ENCODE assay signal across 2 cellular contexts in the genomic region with DNA sequence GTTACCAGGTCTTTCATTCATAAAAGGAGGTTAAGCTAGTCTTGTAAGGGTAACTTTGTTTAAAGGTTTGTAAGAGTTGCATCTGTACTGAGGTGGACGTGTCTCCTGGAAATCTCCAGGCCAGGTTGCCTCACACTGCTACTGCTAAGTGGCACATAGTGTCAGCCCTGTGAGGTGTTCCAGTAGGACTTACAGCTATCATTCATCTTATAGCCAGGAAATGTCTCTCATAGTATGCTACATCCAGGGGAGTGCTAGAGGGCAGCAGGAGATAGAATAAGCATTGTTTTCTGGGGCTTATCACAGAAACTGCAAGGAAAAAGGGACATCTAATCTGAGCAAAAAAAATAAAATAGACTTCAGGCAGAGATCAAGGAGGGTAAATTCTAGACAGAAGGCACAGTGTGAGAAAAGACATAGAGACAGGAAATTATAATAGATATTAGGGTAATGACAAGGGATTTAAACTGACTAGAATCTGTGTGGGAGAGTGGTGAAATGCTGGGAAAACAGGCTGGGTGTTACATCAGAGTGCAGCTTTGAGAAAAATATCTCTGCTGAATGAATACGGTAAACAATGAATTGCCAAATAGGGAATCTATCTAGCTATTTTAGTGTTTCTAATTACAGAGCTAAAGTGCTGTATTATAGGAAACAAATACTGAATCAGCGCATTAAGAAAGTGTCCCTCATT.
TF ChIP-seq lines count a peak whose summit lies in the region.

No MANE protein-coding gene starts in this region.

TF ChIP-seq in SK-N-SH, 30 proteins besides CTCF, POLR2A, EP300 and RAD21 (continued from another document):
- TF ChIP-seq, protein P1, sequence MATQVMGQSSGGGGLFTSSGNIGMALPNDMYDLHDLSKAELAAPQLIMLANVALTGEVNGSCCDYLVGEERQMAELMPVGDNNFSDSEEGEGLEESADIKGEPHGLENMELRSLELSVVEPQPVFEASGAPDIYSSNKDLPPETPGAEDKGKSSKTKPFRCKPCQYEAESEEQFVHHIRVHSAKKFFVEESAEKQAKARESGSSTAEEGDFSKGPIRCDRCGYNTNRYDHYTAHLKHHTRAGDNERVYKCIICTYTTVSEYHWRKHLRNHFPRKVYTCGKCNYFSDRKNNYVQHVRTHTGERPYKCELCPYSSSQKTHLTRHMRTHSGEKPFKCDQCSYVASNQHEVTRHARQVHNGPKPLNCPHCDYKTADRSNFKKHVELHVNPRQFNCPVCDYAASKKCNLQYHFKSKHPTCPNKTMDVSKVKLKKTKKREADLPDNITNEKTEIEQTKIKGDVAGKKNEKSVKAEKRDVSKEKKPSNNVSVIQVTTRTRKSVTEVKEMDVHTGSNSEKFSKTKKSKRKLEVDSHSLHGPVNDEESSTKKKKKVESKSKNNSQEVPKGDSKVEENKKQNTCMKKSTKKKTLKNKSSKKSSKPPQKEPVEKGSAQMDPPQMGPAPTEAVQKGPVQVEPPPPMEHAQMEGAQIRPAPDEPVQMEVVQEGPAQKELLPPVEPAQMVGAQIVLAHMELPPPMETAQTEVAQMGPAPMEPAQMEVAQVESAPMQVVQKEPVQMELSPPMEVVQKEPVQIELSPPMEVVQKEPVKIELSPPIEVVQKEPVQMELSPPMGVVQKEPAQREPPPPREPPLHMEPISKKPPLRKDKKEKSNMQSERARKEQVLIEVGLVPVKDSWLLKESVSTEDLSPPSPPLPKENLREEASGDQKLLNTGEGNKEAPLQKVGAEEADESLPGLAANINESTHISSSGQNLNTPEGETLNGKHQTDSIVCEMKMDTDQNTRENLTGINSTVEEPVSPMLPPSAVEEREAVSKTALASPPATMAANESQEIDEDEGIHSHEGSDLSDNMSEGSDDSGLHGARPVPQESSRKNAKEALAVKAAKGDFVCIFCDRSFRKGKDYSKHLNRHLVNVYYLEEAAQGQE (IDR thresholded peaks at IDR 0.05; ENCODE audit: low read depth, low read length) = no peak
- TF ChIP-seq, protein P2, sequence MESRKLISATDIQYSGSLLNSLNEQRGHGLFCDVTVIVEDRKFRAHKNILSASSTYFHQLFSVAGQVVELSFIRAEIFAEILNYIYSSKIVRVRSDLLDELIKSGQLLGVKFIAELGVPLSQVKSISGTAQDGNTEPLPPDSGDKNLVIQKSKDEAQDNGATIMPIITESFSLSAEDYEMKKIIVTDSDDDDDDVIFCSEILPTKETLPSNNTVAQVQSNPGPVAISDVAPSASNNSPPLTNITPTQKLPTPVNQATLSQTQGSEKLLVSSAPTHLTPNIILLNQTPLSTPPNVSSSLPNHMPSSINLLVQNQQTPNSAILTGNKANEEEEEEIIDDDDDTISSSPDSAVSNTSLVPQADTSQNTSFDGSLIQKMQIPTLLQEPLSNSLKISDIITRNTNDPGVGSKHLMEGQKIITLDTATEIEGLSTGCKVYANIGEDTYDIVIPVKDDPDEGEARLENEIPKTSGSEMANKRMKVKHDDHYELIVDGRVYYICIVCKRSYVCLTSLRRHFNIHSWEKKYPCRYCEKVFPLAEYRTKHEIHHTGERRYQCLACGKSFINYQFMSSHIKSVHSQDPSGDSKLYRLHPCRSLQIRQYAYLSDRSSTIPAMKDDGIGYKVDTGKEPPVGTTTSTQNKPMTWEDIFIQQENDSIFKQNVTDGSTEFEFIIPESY (IDR thresholded peaks at IDR 0.05; ENCODE audit: borderline replicate concordance, low read depth) = no peak
- TF ChIP-seq RXRA (IDR thresholded peaks at IDR 0.05; ENCODE audit: borderline replicate concordance, low read depth) (no peak), MXI1 (IDR thresholded peaks at IDR 0.05; ENCODE audit: low read depth, low read length) (no peak)
TF ChIP-seq in SK-N-SH: peak in this region for 1.

TF ChIP-seq in SK-N-SH treated with all-trans-retinoic acid at 6 μM for 48 hours, 23 proteins besides CTCF, POLR2A, EP300 and RAD21 (continued from another document):
- TF ChIP-seq, protein P3, sequence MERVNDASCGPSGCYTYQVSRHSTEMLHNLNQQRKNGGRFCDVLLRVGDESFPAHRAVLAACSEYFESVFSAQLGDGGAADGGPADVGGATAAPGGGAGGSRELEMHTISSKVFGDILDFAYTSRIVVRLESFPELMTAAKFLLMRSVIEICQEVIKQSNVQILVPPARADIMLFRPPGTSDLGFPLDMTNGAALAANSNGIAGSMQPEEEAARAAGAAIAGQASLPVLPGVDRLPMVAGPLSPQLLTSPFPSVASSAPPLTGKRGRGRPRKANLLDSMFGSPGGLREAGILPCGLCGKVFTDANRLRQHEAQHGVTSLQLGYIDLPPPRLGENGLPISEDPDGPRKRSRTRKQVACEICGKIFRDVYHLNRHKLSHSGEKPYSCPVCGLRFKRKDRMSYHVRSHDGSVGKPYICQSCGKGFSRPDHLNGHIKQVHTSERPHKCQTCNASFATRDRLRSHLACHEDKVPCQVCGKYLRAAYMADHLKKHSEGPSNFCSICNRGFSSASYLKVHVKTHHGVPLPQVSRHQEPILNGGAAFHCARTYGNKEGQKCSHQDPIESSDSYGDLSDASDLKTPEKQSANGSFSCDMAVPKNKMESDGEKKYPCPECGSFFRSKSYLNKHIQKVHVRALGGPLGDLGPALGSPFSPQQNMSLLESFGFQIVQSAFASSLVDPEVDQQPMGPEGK (CRISPR knock-in tag; IDR thresholded peaks at IDR 0.05; ENCODE audit: borderline replicate concordance) = no peak
